ENCODE assay signal across 8 cellular contexts in the genomic region with DNA sequence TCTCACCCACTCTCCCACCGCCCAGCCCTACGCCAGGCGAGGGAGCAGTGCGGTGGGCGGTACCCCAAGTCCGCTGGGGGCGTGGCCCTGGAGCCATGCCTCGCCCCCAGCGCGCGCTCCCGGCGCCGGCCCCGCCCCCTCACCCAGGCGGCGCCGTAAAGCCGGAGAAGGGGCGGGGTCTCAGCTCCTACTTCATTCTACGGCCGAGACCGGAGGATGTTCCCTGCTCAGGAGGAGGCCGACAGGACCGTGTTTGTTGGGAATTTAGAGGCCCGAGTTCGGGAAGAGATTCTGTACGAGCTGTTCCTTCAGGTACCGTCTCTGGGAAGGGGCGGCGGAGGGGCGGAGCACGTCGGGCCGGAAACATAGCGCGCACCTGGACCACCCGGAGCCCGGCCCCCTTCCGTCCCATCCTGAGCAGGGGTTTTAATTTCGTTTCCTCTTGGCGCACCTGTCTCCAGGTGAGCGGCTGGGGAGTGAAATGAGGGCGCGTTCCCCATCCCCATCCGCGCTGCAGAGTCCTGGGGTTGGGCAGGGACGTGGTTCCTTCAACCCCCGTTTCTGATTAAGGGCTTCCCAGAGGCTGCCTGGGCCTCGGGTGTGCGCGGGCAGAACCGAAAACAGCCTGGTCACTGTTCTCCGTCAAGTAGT. TPM values are rescaled to one million over a fixed set of nuclear protein-coding genes. Genes with fewer than 3 reads are reported as not detected.
DNase-seq lines count a peak whose midpoint lies in the region; ATAC-seq and TF ChIP-seq lines count a peak whose summit lies in the region.

A gene with protein sequence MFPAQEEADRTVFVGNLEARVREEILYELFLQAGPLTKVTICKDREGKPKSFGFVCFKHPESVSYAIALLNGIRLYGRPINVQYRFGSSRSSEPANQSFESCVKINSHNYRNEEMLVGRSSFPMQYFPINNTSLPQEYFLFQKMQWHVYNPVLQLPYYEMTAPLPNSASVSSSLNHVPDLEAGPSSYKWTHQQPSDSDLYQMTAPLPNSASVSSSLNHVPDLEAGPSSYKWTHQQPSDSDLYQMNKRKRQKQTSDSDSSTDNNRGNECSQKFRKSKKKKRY (plus strand): TSS at position 187 of the 651 bp plus-strand sequence. CDS start 30 bp downstream, at position 217.

- no peak within 1 kb of the TSS for H4K8ac ChIP-seq in IMR-90 (ENCODE audit: low read depth in 2 of 2, low read length in 2 of 2)

- H3K4me3 ChIP-seq in IMR-90 (ENCODE audit: insufficient read depth, low read depth, low read length) (peak within 1 kb of the TSS; percentile 44), left ventricle myocardium inferior (peak within 1 kb of the TSS; percentile 69)

- H3K9me1 ChIP-seq in IMR-90 (ENCODE audit: insufficient read depth, low read length): no peaks in the 10 kb centered on the region

- H3K27ac Mint-ChIP-seq in activated naive CD8-positive, alpha-beta T cell treated with anti-CD3 and anti-CD28 coated beads, Interleukin-2, amount 10 ng/mL, durations not matched to agents 7 days and 5 days: peak within 1 kb of the TSS; percentile 51
- H3K27ac Mint-ChIP-seq in type B pancreatic cell: no peak within 1 kb of the TSS

- H2AK5ac ChIP-seq in IMR-90 (ENCODE audit: low read depth, low read length): no peak within 1 kb of the TSS

- in situ Hi-C loops in IMR-90 (cut with MboI; ENCODE audit: low sequenced_read_pairs): no loop called here

- H3K27me3 Mint-ChIP-seq in activated naive CD8-positive, alpha-beta T cell treated with anti-CD3 and anti-CD28 coated beads, Interleukin-2, amount 10 ng/mL, durations not matched to agents 7 days and 5 days: peaks cover 15% of the 10 kb centered on the region
- peaks cover 25% of the 10 kb centered on the region for H3K27me3 Mint-ChIP-seq in type B pancreatic cell

- no peak within 1 kb of the TSS for H4K91ac ChIP-seq in IMR-90 (ENCODE audit: insufficient read depth, low read depth, low read length)

- H2BK120ac ChIP-seq in IMR-90 (ENCODE audit: low read depth, low read length): no peak within 1 kb of the TSS

- intact Hi-C loops in IMR-90 (cut with micrococcal nuclease) (no loop called here), left ventricle myocardium inferior (cut with micrococcal nuclease) (no loop called here), posterior vena cava (cut with DNase I) (no loop called here)

- no peaks in the 10 kb centered on the region for H3K9me3 ChIP-seq in IMR-90 (ENCODE audit: control insufficient read depth, insufficient read depth, low read length)
- no peaks in the 10 kb centered on the region for H3K9me3 ChIP-seq in left ventricle myocardium inferior (replicated peaks)

- 0% methylated on average over 13 of the region's 54 CpGs; no CpG with 5 or more reads in 1 of the 2 experiments for WGBS in IMR-90 (ENCODE audit: extremely low coverage in 2 of 2, insufficient read length in 1 of 2), 2 experiments

- H3K27ac ChIP-seq in IMR-90 (ENCODE audit: insufficient read depth, low read length) (no peak within 1 kb of the TSS), left ventricle myocardium inferior (replicated peaks) (no peak within 1 kb of the TSS)

- peak within 1 kb of the TSS; percentile 55 for H2AK9ac ChIP-seq in IMR-90 (replicated peaks; ENCODE audit: low read depth, low read length, poor library complexity)

- TF ChIP-seq RAD21 in IMR-90 (IDR thresholded peaks at IDR 0.05; ENCODE audit: low read length): no peak

- H3K36me3 Mint-ChIP-seq in activated naive CD8-positive, alpha-beta T cell treated with anti-CD3 and anti-CD28 coated beads, Interleukin-2, amount 10 ng/mL, durations not matched to agents 7 days and 5 days: no peaks in the 10 kb centered on the region
- H3K36me3 Mint-ChIP-seq in type B pancreatic cell: no peaks in the 10 kb centered on the region

- TF ChIP-seq POLR2A in IMR-90 (IDR thresholded peaks at IDR 0.05; ENCODE audit: low read depth, low read length): no peak

- H3K4me3 Mint-ChIP-seq in activated naive CD8-positive, alpha-beta T cell treated with anti-CD3 and anti-CD28 coated beads, Interleukin-2, amount 10 ng/mL, durations not matched to agents 7 days and 5 days: peak within 1 kb of the TSS; percentile 83
- peak within 1 kb of the TSS; percentile 89 for H3K4me3 Mint-ChIP-seq in type B pancreatic cell

- H3K4me1 Mint-ChIP-seq in activated naive CD8-positive, alpha-beta T cell treated with anti-CD3 and anti-CD28 coated beads, Interleukin-2, amount 10 ng/mL, durations not matched to agents 7 days and 5 days: peaks cover 7% of the 10 kb centered on the region
- H3K4me1 Mint-ChIP-seq in type B pancreatic cell (ENCODE audit: unreplicated experiment): no peaks in the 10 kb centered on the region

- dilution Hi-C loops in IMR-90 (cut with HindIII; ENCODE audit: low sequenced_read_pairs, unreplicated experiment): no loop called here

- no peak within 1 kb of the TSS for H3K9ac ChIP-seq in IMR-90 (ENCODE audit: low read depth, low read length)

- DNase-seq in D341Med (ENCODE audit: low spot score) (peak; percentile 94), IMR-90 (peak; percentile 7), SKM-1 treated with dmso at 0.1 percent for 144 hours (lab: John Stamatoyannopoulos, UW; ENCODE audit: unreplicated experiment) (peak; percentile 66), left ventricle myocardium inferior (peak; percentile 57), posterior vena cava (ENCODE audit: low spot score) (peak; percentile 83), type B pancreatic cell (ENCODE audit: extremely low spot score, unreplicated experiment) (peak; percentile 86)
- DNase-seq in activated naive CD8-positive, alpha-beta T cell treated with anti-CD3 and anti-CD28 coated beads, Interleukin-2, amount 10 ng/mL, durations not matched to agents 7 days and 5 days: peak; percentile 89

- no peaks in the 10 kb centered on the region for H3K27me3 ChIP-seq in IMR-90 (ENCODE audit: control insufficient read depth, insufficient read depth, low read length)
- peaks cover 46% of the 10 kb centered on the region for H3K27me3 ChIP-seq in left ventricle myocardium inferior (ENCODE audit: low read depth)

- CTCF ChIA-PET in IMR-90 (lab: Yijun Ruan, JAX): interaction anchor here (1.3 kb wide), 1 partner anchor 41 kb away, joined by 3 read pairs; no protein-coding TSS in a partner anchor

- peak within 1 kb of the TSS; percentile 89 for H2AFZ ChIP-seq in IMR-90 (replicated peaks; ENCODE audit: low read length, poor library complexity)

- no peak within 1 kb of the TSS for H2BK15ac ChIP-seq in IMR-90 (ENCODE audit: low read depth, low read length)

- no peak within 1 kb of the TSS for H3K18ac ChIP-seq in IMR-90 (ENCODE audit: low read depth, low read length)

- peak within 1 kb of the TSS; percentile 86 for H3K4me2 ChIP-seq in IMR-90 (ENCODE audit: low read depth, low read length)

- no peak within 1 kb of the TSS for H3K14ac ChIP-seq in IMR-90 (replicated peaks; ENCODE audit: low read depth, low read length)

- no peak within 1 kb of the TSS for H4K5ac ChIP-seq in IMR-90 (ENCODE audit: low read depth, low read length)

- no peaks in the 10 kb centered on the region for H3K9me3 Mint-ChIP-seq in activated naive CD8-positive, alpha-beta T cell treated with anti-CD3 and anti-CD28 coated beads, Interleukin-2, amount 10 ng/mL, durations not matched to agents 7 days and 5 days
- H3K9me3 Mint-ChIP-seq in type B pancreatic cell: no peaks in the 10 kb centered on the region

- TF ChIP-seq CTCF in IMR-90 (conservative IDR thresholded peaks at IDR 0.05; ENCODE audit: low read depth, low read length) (no peak), left ventricle myocardium inferior (IDR thresholded peaks at IDR 0.05; ENCODE audit: borderline replicate concordance) (no peak), type B pancreatic cell (conservative IDR thresholded peaks at IDR 0.05) (no peak)

- H3K36me3 ChIP-seq in IMR-90 (ENCODE audit: control insufficient read depth, insufficient read depth, low read length) (no peaks in the 10 kb centered on the region), left ventricle myocardium inferior (no peaks in the 10 kb centered on the region)

- POLR2A ChIA-PET in IMR-90 (lab: Charles Lee; ENCODE audit: unreplicated experiment): no interaction called here
- POLR2A ChIA-PET in activated naive CD8-positive, alpha-beta T cell treated with anti-CD3 and anti-CD28 coated beads, Interleukin-2, amount 10 ng/mL, durations not matched to agents 7 days and 5 days (lab: Charles Lee): interaction anchor here (0.6 to 1.3 kb wide), 2 partner anchors 166 to 1223 kb away, joined by 4 read pairs; a partner anchor contains a TSS

- no peak within 1 kb of the TSS for H3K23ac ChIP-seq in IMR-90 (ENCODE audit: low read depth, low read length)

- ATAC-seq in GM21447 (IDR thresholded peaks at IDR 0.05; ENCODE audit: unreplicated experiment) (peak; percentile 95), IMR-90 (ENCODE audit: low read depth) (peak; percentile 95)
- ATAC-seq in activated naive CD8-positive, alpha-beta T cell treated with anti-CD3 and anti-CD28 coated beads, Interleukin-2, amount 10 ng/mL, durations not matched to agents 7 days and 5 days (ENCODE audit: low read depth): peak; percentile 91

- no peak within 1 kb of the TSS for H2BK20ac ChIP-seq in IMR-90 (ENCODE audit: low read depth, low read length)

- H3K4me1 ChIP-seq in IMR-90 (ENCODE audit: control insufficient read depth, insufficient read depth, low read length) (no peaks in the 10 kb centered on the region), left ventricle myocardium inferior (peaks cover 8% of the 10 kb centered on the region)

- no peaks in the 10 kb centered on the region for H3K79me1 ChIP-seq in IMR-90 (ENCODE audit: low read depth in 1 of 2, low read length in 2 of 2)

- no peak within 1 kb of the TSS for H3K4ac ChIP-seq in IMR-90 (ENCODE audit: low read depth, low read length)

- no TSS peak for BruUV-seq in IMR-90 (replicated peaks; lab: Mats Ljungman, UMichigan)

- no peak within 1 kb of the TSS for H3K56ac ChIP-seq in IMR-90 (ENCODE audit: extremely low read depth, insufficient read depth, low read length)

- no peak within 1 kb of the TSS for H2BK5ac ChIP-seq in IMR-90 (ENCODE audit: low read depth, low read length, poor library complexity, severe bottlenecking)

- H4K20me1 ChIP-seq in IMR-90 (ENCODE audit: insufficient read depth, low read length): no peaks in the 10 kb centered on the region

TF ChIP-seq in IMR-90, 13 proteins besides CTCF, POLR2A, EP300 and RAD21:
- no peak for TF ChIP-seq RCOR1 (IDR thresholded peaks at IDR 0.05; ENCODE audit: insufficient replicate concordance, low read length)
TF ChIP-seq in IMR-90: peak in this region for 0.

RNA-seq across cellular contexts. Expression of the gene that starts here (rescaled TPM):
- total RNA-seq in IMR-90 (2012; rRNA removed): under 0.01 and 0.18 TPM in 2 replicates
- polyA plus RNA-seq in IMR-90 (2012; rRNA removed): 0.10 and 0.46 TPM in 2 replicates
- 0.08 and 0.27 TPM in 2 replicates for polyA plus RNA-seq in IMR-90 (2012; cell fraction: cytosol; rRNA removed)
- polyA plus RNA-seq in IMR-90 (2012; cell fraction: nucleus; rRNA removed; ENCODE audit: low replicate concordance): 0.62 TPM in 1 of 2 replicates, not detected in the other
- 1 to 10 TPM; 3.3 to 3.5 TPM for total RNA-seq in activated naive CD8-positive, alpha-beta T cell treated with anti-CD3 and anti-CD28 coated beads, Interleukin-2, amount 10 ng/mL, durations not matched to agents 7 days and 5 days
- total RNA-seq in left ventricle myocardium inferior: 0.30 TPM
- under 1 TPM; 0.46 to 0.95 TPM for total RNA-seq in posterior vena cava
- 2.1 and 2.7 TPM in 2 replicates for total RNA-seq in type B pancreatic cell (ENCODE audit: low replicate concordance)

Comparison
In these comparisons a context has a peak if more than half of its experiments do, and no peak if none do; other contexts are left out.
1. Peak in DNase-seq, ATAC-seq, H3K4me3 ChIP-seq and H3K4me2 ChIP-seq in IMR-90; RNA of the gene not detected or under 1 TPM.
2. Peak in DNase-seq and H3K4me3 ChIP-seq in left ventricle myocardium inferior; RNA of the gene not detected or under 1 TPM.
3. Peak in DNase-seq in posterior vena cava; RNA of the gene not detected or under 1 TPM.
4. DNase-seq: peak in every context shown above with its lines; median percentile 94 in D341Med; 89 in activated naive CD8-positive, alpha-beta T cell treated with anti-CD3 and anti-CD28 coated beads, Interleukin-2, amount 10 ng/mL, durations not matched to agents 7 days and 5 days; 86 in type B pancreatic cell; 83 in posterior vena cava; 66 in SKM-1 treated with dmso at 0.1 percent for 144 hours; 57 in left ventricle myocardium inferior; 7 in IMR-90.